In the genomic region with DNA sequence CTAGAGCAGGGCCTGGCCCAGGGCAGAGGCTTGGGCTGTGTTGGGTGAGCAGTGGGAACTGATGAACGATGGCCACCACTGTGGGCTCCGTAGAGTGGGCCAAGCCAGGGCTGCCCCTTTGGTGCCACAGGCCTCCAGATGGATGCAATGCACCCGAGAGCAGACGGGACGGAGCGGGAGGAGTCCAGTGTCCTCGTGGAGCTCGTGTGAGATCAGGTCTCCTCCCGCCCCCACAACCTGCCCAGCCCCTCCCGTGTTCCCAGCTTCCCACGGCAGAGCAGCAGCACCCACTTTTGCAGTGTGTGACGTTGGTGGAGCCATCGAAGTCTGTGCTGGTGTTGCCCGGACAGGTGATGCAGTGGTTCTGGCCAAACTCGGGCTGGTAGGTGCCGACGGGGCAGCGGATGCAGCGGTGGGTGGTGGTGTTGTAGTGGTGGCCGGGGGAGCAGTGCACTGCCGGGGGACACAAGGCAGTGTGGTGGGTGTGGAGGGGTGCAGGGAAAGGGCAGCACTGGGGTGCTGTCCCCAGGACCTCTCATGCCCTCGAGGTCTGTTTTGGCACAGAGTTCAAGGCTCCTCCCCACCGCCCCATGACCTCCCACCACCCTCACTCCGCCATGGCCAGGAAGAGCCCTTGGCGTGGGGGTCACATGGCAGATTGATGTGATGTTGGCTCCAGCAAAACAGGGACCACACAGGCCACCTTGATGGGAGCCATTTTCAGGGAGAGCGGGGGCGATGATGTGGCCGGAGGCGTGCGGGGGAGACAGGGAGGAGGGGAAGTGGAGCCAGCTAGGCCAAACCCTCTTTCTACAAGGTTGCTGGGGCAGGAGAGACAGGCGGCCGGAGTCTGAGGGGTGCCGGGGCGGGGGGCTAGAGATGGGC, we compare ENCODE assay signal across 30 cellular contexts.
"Had no signal": no experiment of that assay in that cellular context is flagged by ENCODE, and none has a peak within 500 bp of the region (broad histone marks: within the 10 kb centered on the region; RNA-seq: fewer than 3 reads in every experiment).

No MANE protein-coding gene starts in this region.

- H3K27me3 ChIP-seq: adrenal gland, ascending aorta, breast epithelium, cardiac muscle cell, dorsolateral prefrontal cortex had no signal

- ATAC-seq: activated CD4-positive, alpha-beta T cell treated with anti-CD3 and anti-CD28 coated beads for 36 hours; activated CD8-positive, alpha-beta memory T cell treated with anti-CD3 and anti-CD28 coated beads, Interleukin-2, amount 10 ng/mL, durations not matched to agents 7 days and 5 days; activated CD8-positive, alpha-beta T cell treated with anti-CD3 and anti-CD28 coated beads, Interleukin-2, amount 10 ng/mL, durations not matched to agents 7 days and 5 days; activated naive CD8-positive, alpha-beta T cell treated with anti-CD3 and anti-CD28 coated beads, Interleukin-2, amount 50 U/mL, for 24 hours; esophagus mucosa; T-cell had no signal

- H3K9me3 ChIP-seq: adrenal gland, ascending aorta, breast epithelium had no signal

- H3K4me3 ChIP-seq: adrenal gland, ascending aorta, breast epithelium, cardiac muscle cell, coronary artery, dorsolateral prefrontal cortex had no signal

- H3K36me3 ChIP-seq: adrenal gland, ascending aorta, breast epithelium, cardiac muscle cell had no signal

- H3K27ac ChIP-seq: adrenal gland, ascending aorta, breast epithelium, cardiac muscle cell, coronary artery, dorsolateral prefrontal cortex had no signal

- H3K4me1 ChIP-seq: adrenal gland, ascending aorta, breast epithelium had no signal

- FAIRE-seq: frontal cortex had no signal

- DNase-seq: activated CD4-positive, alpha-beta memory T cell treated with anti-CD3 and anti-CD28 coated beads for 36 hours; activated CD4-positive, alpha-beta T cell treated with anti-CD3 and anti-CD28 coated beads for 36 hours; activated CD4-positive, alpha-beta T cell treated with anti-CD3 and anti-CD28 coated beads, Interleukin-2, amount 10 ng/mL, durations not matched to agents 24 days and 14 days; activated CD4-positive, CD25-positive, alpha-beta regulatory T cell; activated CD4-positive, CD25-positive, alpha-beta regulatory T cell treated with anti-CD3 and anti-CD28 coated beads, Interleukin-2, amount 50 U/mL, for 72 hours; activated CD8-positive, alpha-beta memory T cell treated with anti-CD3 and anti-CD28 coated beads, Interleukin-2, amount 10 ng/mL, durations not matched to agents 7 days and 5 days; activated CD8-positive, alpha-beta memory T cell treated with anti-CD3 and anti-CD28 coated beads, Interleukin-2, amount 50 U/mL, for 4 hours; activated CD8-positive, alpha-beta T cell treated with anti-CD3 and anti-CD28 coated beads, Interleukin-2, amount 10 ng/mL, durations not matched to agents 7 days and 5 days; activated effector memory CD4-positive, alpha-beta T cell treated with anti-CD3 and anti-CD28 coated beads, Interleukin-2, amount 50 U/mL, for 16 hours; activated naive CD4-positive, alpha-beta T cell treated with anti-CD3 and anti-CD28 coated beads for 36 hours; activated naive CD8-positive, alpha-beta T cell treated with anti-CD3 and anti-CD28 coated beads for 36 hours; activated naive CD8-positive, alpha-beta T cell treated with anti-CD3 and anti-CD28 coated beads, Interleukin-2, amount 50 U/mL, for 24 hours; activated T-cell treated with anti-CD3 and anti-CD28 coated beads, Interleukin-2, amount 50 U/mL, for 1 hour; activated T-cell treated with anti-CD3 and anti-CD28 coated beads, Interleukin-2, amount 50 U/mL, for 48 hours; adrenal gland; amygdala; central memory CD4-positive, alpha-beta T cell; cerebellar nuclear complex; dorsolateral prefrontal cortex; effector memory CD4-positive, alpha-beta T cell; endodermal cell; foreskin fibroblast; T-cell; T1000 had no signal
